ENCODE assay signal across 24 cellular contexts in genomic region chr17:66222772-66223350, GRCh38.
"Had no signal": no experiment of that assay in that cellular context is flagged by ENCODE, and none has a peak within 500 bp of the region (broad histone marks: within the 10 kb centered on the region; RNA-seq: fewer than 3 reads in every experiment).

No MANE protein-coding gene starts in this region.

- ATAC-seq: esophagus mucosa; gastrocnemius medialis; left lung; mucosa of descending colon; natural killer cell treated with Interleukin-12 subunit alpha and Interleukin-12 subunit beta and Interleukin-15 and Interleukin-18, amount 100 ng/mL, for 72 hours; pancreas; stimulated activated naive CD8-positive, alpha-beta T cell treated with anti-CD3 and anti-CD28 coated beads, Interleukin-15, amount 100 ng/mL, for 72 hours; upper lobe of right lung had no signal

- H3K9me3 ChIP-seq: gastrocnemius medialis, left lung, mucosa of descending colon, neutrophil, pancreas, right lobe of liver, suprapubic skin, transverse colon, upper lobe of right lung, uterus had no signal

- H3K27me3 ChIP-seq: gastrocnemius medialis, left lung, pancreas, right lobe of liver, transverse colon, upper lobe of right lung, uterus had no signal

- H3K4me1 ChIP-seq: gastrocnemius medialis, left lung, pancreas, suprapubic skin, transverse colon, upper lobe of right lung, uterus had no signal

- H3K27ac ChIP-seq: epithelial cell of prostate, gastrocnemius medialis, left lung, neutrophil, pancreas, suprapubic skin, transverse colon, upper lobe of right lung, uterus had no signal

- H3K36me3 ChIP-seq: gastrocnemius medialis, left lung, neutrophil, pancreas, suprapubic skin, transverse colon, upper lobe of right lung, uterus had no signal

- H3K4me3 ChIP-seq: gastrocnemius medialis, left lung, mucosa of descending colon, pancreas, suprapubic skin, transverse colon, upper lobe of right lung, uterus had no signal

- DNase-seq: effector CD8-positive, alpha-beta T cell; endodermal cell; gastrocnemius medialis; kidney; left lung; mesenchymal stem cell; mucosa of descending colon; naive B cell; pancreas; right lobe of liver; small intestine; stimulated activated CD4-positive, alpha-beta T cell treated with anti-CD3 and anti-CD28 coated beads, Interleukin-1b, Interleukin-23, amount 100 ng/mL, for 48 hours; stimulated activated CD4-positive, alpha-beta T cell treated with anti-CD3 and anti-CD28 coated beads, Interleukin-4, amount 100 ng/mL, for 1 hour; stimulated activated CD8-positive, alpha-beta memory T cell treated with anti-CD3 and anti-CD28 coated beads, Interleukin-4, amount 100 ng/mL, for 48 hours; stimulated activated naive CD4-positive, alpha-beta T cell; stimulated activated naive CD8-positive, alpha-beta T cell treated with anti-CD3 and anti-CD28 coated beads, Interleukin-15, amount 100 ng/mL, for 72 hours; transverse colon; upper lobe of right lung; uterus had no signal
